In the genomic region with DNA sequence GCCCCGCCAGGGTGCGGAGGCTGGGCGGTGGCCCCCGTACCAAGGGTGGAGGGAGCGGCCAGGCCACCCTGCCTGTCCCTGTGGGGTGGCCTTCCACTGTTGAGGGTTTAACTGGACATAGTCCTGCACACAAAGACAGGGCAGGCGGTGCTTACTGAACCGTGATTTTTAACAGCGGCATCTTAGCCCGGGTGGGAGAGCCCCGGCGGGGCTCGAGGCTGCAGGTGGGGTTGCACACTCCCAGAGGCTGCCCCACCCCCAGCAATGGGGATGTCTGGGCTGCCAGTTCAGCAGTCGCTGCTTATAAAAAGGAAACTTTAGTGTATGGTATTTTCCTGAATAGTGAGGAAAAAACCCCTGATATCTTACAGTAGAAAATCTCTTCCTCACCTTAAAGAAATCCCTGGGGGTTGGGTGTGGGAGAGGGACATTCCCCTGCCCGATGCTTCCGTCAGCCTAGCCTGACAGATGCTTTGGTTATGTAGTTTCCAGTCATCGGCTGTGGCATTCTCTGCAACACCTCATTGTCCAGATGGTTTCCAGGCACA, we compare ENCODE assay signal across 17 cellular contexts.
DNase-seq lines count a peak whose midpoint lies in the region; ATAC-seq and TF ChIP-seq lines count a peak whose summit lies in the region.
"Had no signal": no experiment of that assay in that cellular context is flagged by ENCODE, and none has a peak within 500 bp of the region (broad histone marks: within the 10 kb centered on the region; RNA-seq: fewer than 3 reads in every experiment).

No MANE protein-coding gene starts in this region.

- no peak for TF ChIP-seq CTCF in OCI-LY1 (IDR thresholded peaks at IDR 0.05; ENCODE audit: low read length)

- CTCF ChIA-PET in activated CD8-positive, alpha-beta memory T cell treated with anti-CD3 and anti-CD28 coated beads, Interleukin-2, amount 10 ng/mL, durations not matched to agents 7 days and 5 days (lab: Charles Lee) = interaction anchor here (1.3 kb wide), 1 partner anchor 27 kb away, joined by 3 read pairs; no protein-coding TSS in a partner anchor

- peaks cover 37% of the 10 kb centered on the region for H3K4me1 ChIP-seq in OCI-LY1 (ENCODE audit: insufficient read depth, low read length, severe bottlenecking)
- H3K4me1 ChIP-seq: gastroesophageal sphincter, pancreas, transverse colon had no signal

- no peak for DNase-seq in stimulated activated naive CD8-positive, alpha-beta T cell treated with anti-CD3 and anti-CD28 coated beads, Interleukin-15, Interleukin-2, amounts not matched to agents 100 U/mL and 50 U/mL, for 24 hours
- DNase-seq in globus pallidus (ENCODE audit: low spot score) = no peak
- no peak for DNase-seq in T1000 (lab: John Stamatoyannopoulos, UW)
- DNase-seq in activated CD8-positive, alpha-beta memory T cell treated with anti-CD3 and anti-CD28 coated beads, Interleukin-2, amount 10 ng/mL, durations not matched to agents 7 days and 5 days = no peak
- DNase-seq: activated naive CD8-positive, alpha-beta T cell treated with anti-CD3 and anti-CD28 coated beads, Interleukin-2, amount 10 ng/mL, durations not matched to agents 7 days and 5 days; Kasumi-1; NCI-H1930; pancreas; SHP77 treated with DMSO at 0.1 percent for 48 hours; stimulated activated CD4-positive, alpha-beta T cell treated with anti-CD3 and anti-CD28 coated beads, Interleukin-12 subunit alpha, Interleukin-12 subunit beta, amount 100 ng/mL, for 4 hours; transverse colon had no signal

- H3K36me3 ChIP-seq in OCI-LY1 (ENCODE audit: insufficient read depth, low read length) = no peaks in the 10 kb centered on the region
- H3K36me3 ChIP-seq: gastroesophageal sphincter, pancreas, transverse colon had no signal

- no peak overlapping the region for H3K27ac ChIP-seq in OCI-LY1 (ENCODE audit: low read depth, low read length, poor library complexity, severe bottlenecking)
- H3K27ac ChIP-seq: gastroesophageal sphincter, pancreas, transverse colon had no signal

- H3K4me3 ChIP-seq in OCI-LY1 (ENCODE audit: low read depth, low read length, poor library complexity, severe bottlenecking) = peak overlapping the region; percentile 35
- H3K4me3 ChIP-seq: gastroesophageal sphincter, pancreas, transverse colon had no signal

- peaks cover 7% of the 10 kb centered on the region for H3K27me3 Mint-ChIP-seq in stimulated activated naive CD8-positive, alpha-beta T cell treated with anti-CD3 and anti-CD28 coated beads, Interleukin-15, Interleukin-2, amounts not matched to agents 100 ng/mL and 50 ng/mL, for 24 hours
- peaks cover 40% of the 10 kb centered on the region for H3K27me3 Mint-ChIP-seq in activated CD8-positive, alpha-beta memory T cell treated with anti-CD3 and anti-CD28 coated beads, Interleukin-2, amount 10 ng/mL, durations not matched to agents 7 days and 5 days

- no peaks in the 10 kb centered on the region for H3K9me3 ChIP-seq in OCI-LY1 (ENCODE audit: low read length)
- H3K9me3 ChIP-seq: gastroesophageal sphincter, pancreas, transverse colon had no signal

- no peaks in the 10 kb centered on the region for H3K9me2 ChIP-seq in OCI-LY1 (ENCODE audit: low read depth, low read length)

- H3K9me3 Mint-ChIP-seq in stimulated activated naive CD8-positive, alpha-beta T cell treated with anti-CD3 and anti-CD28 coated beads, Interleukin-15, Interleukin-2, amounts not matched to agents 100 ng/mL and 50 ng/mL, for 24 hours = no peaks in the 10 kb centered on the region
- no peaks in the 10 kb centered on the region for H3K9me3 Mint-ChIP-seq in activated CD8-positive, alpha-beta memory T cell treated with anti-CD3 and anti-CD28 coated beads, Interleukin-2, amount 10 ng/mL, durations not matched to agents 7 days and 5 days (ENCODE audit: low read depth)
- H3K9me3 Mint-ChIP-seq: activated naive CD8-positive, alpha-beta T cell treated with anti-CD3 and anti-CD28 coated beads, Interleukin-2, amount 10 ng/mL, durations not matched to agents 7 days and 5 days; central memory CD8-positive, alpha-beta T cell had no signal

- peak overlapping the region; percentile 68 for H3K27ac Mint-ChIP-seq in stimulated activated naive CD8-positive, alpha-beta T cell treated with anti-CD3 and anti-CD28 coated beads, Interleukin-15, Interleukin-2, amounts not matched to agents 100 ng/mL and 50 ng/mL, for 24 hours
- H3K27ac Mint-ChIP-seq in activated CD8-positive, alpha-beta memory T cell treated with anti-CD3 and anti-CD28 coated beads, Interleukin-2, amount 10 ng/mL, durations not matched to agents 7 days and 5 days = no peak overlapping the region
- H3K27ac Mint-ChIP-seq: activated naive CD8-positive, alpha-beta T cell treated with anti-CD3 and anti-CD28 coated beads, Interleukin-2, amount 10 ng/mL, durations not matched to agents 7 days and 5 days had no signal

- H2AFZ ChIP-seq in OCI-LY1 (ENCODE audit: low read length) = no peak overlapping the region

- no peaks in the 10 kb centered on the region for H3K79me2 ChIP-seq in OCI-LY1 (ENCODE audit: insufficient read depth, low read length)

- H3K4me1 Mint-ChIP-seq in stimulated activated naive CD8-positive, alpha-beta T cell treated with anti-CD3 and anti-CD28 coated beads, Interleukin-15, Interleukin-2, amounts not matched to agents 100 ng/mL and 50 ng/mL, for 24 hours (ENCODE audit: low read depth) = peaks cover 64% of the 10 kb centered on the region
- H3K4me1 Mint-ChIP-seq in activated CD8-positive, alpha-beta memory T cell treated with anti-CD3 and anti-CD28 coated beads, Interleukin-2, amount 10 ng/mL, durations not matched to agents 7 days and 5 days = peaks cover 48% of the 10 kb centered on the region

- H3K36me3 Mint-ChIP-seq in stimulated activated naive CD8-positive, alpha-beta T cell treated with anti-CD3 and anti-CD28 coated beads, Interleukin-15, Interleukin-2, amounts not matched to agents 100 ng/mL and 50 ng/mL, for 24 hours (ENCODE audit: low read depth) = no peaks in the 10 kb centered on the region
- H3K36me3 Mint-ChIP-seq in activated CD8-positive, alpha-beta memory T cell treated with anti-CD3 and anti-CD28 coated beads, Interleukin-2, amount 10 ng/mL, durations not matched to agents 7 days and 5 days = no peaks in the 10 kb centered on the region

- no peaks in the 10 kb centered on the region for H3K27me3 ChIP-seq in OCI-LY1 (ENCODE audit: insufficient read depth, low read length)
- H3K27me3 ChIP-seq: pancreas had no signal

- no peak overlapping the region for H3K9ac ChIP-seq in OCI-LY1 (ENCODE audit: low read length)

- H3K4me3 Mint-ChIP-seq in stimulated activated naive CD8-positive, alpha-beta T cell treated with anti-CD3 and anti-CD28 coated beads, Interleukin-15, Interleukin-2, amounts not matched to agents 100 ng/mL and 50 ng/mL, for 24 hours = no peak overlapping the region
- H3K4me3 Mint-ChIP-seq in activated CD8-positive, alpha-beta memory T cell treated with anti-CD3 and anti-CD28 coated beads, Interleukin-2, amount 10 ng/mL, durations not matched to agents 7 days and 5 days = no peak overlapping the region
- H3K4me3 Mint-ChIP-seq: activated naive CD8-positive, alpha-beta T cell treated with anti-CD3 and anti-CD28 coated beads, Interleukin-2, amount 10 ng/mL, durations not matched to agents 7 days and 5 days; central memory CD8-positive, alpha-beta T cell had no signal

- no peaks in the 10 kb centered on the region for H3F3A ChIP-seq in OCI-LY1 (ENCODE audit: insufficient read depth, low read length)

- no peak for ATAC-seq in stimulated activated naive CD8-positive, alpha-beta T cell treated with anti-CD3 and anti-CD28 coated beads, Interleukin-15, Interleukin-2, amounts not matched to agents 100 U/mL and 50 U/mL, for 24 hours
- peak; percentile 47 for ATAC-seq in HG02678 (IDR thresholded peaks at IDR 0.05; ENCODE audit: unreplicated experiment)
- no peak for ATAC-seq in GM19463 (IDR thresholded peaks at IDR 0.05; ENCODE audit: unreplicated experiment)
- no peak for ATAC-seq in activated CD8-positive, alpha-beta memory T cell treated with anti-CD3 and anti-CD28 coated beads, Interleukin-2, amount 10 ng/mL, durations not matched to agents 7 days and 5 days
- ATAC-seq: gastroesophageal sphincter, pancreas had no signal

- no peaks in the 10 kb centered on the region for H4K20me1 ChIP-seq in OCI-LY1 (ENCODE audit: insufficient read depth, low read length)

- peak overlapping the region; percentile 57 for H3K4me2 ChIP-seq in OCI-LY1 (ENCODE audit: low read length)
